ENCODE assay signal across 29 cellular contexts in the genomic region with DNA sequence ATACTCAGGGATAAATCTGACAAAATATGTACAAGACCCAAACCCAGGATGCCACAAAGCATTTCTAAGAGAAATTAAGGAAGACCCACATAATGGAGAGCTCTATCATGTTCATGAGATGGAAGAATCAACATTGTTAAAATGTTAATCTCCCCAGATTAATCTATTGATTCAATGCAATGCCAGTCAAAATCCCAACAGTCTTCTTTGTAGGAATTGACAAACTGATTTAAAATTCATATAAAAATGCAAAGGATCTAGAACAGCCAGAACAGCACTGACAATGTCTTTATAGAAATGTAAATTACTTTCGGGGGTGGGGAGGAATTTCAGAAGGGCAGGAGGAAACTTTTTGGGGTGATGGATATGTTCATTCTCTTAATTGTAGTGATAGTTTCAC.
"Had no signal": no experiment of that assay in that cellular context is flagged by ENCODE, and none has a peak within 500 bp of the region (broad histone marks: within the 10 kb centered on the region; RNA-seq: fewer than 3 reads in every experiment).

No MANE protein-coding gene starts in this region.

- H3K4me3 Mint-ChIP-seq: natural killer cell; nephron; neural progenitor cell; stimulated activated effector memory CD8-positive, alpha-beta T cell treated with anti-CD3 and anti-CD28 coated beads, Interleukin-12 subunit alpha, Interleukin-12 subunit beta, amount 100 ng/mL, for 72 hours; stimulated activated naive B cell treated with anti-CD40 and anti-IgM and Interleukin-4, amounts not matched to agents 10 μg/mL and 1 μg/mL and 100 μg/mL, for 72 hours; stimulated activated naive CD8-positive, alpha-beta T cell treated with anti-CD3 and anti-CD28 coated beads, Interleukin-15, amount 100 ng/mL, for 72 hours; type B pancreatic cell had no signal

- FAIRE-seq: small intestine had no signal

- H3K4me1 Mint-ChIP-seq: natural killer cell; stimulated activated effector memory CD8-positive, alpha-beta T cell treated with anti-CD3 and anti-CD28 coated beads, Interleukin-12 subunit alpha, Interleukin-12 subunit beta, amount 100 ng/mL, for 72 hours; stimulated activated naive B cell treated with anti-CD40 and anti-IgM and Interleukin-4, amounts not matched to agents 10 μg/mL and 1 μg/mL and 100 μg/mL, for 72 hours; stimulated activated naive CD8-positive, alpha-beta T cell treated with anti-CD3 and anti-CD28 coated beads, Interleukin-15, amount 100 ng/mL, for 72 hours had no signal

- H3K36me3 Mint-ChIP-seq: natural killer cell; neural progenitor cell; stimulated activated effector memory CD8-positive, alpha-beta T cell treated with anti-CD3 and anti-CD28 coated beads, Interleukin-12 subunit alpha, Interleukin-12 subunit beta, amount 100 ng/mL, for 72 hours; stimulated activated naive B cell treated with anti-CD40 and anti-IgM and Interleukin-4, amounts not matched to agents 10 μg/mL and 1 μg/mL and 100 μg/mL, for 72 hours; type B pancreatic cell had no signal

- H3K9me3 Mint-ChIP-seq: nephron, neural progenitor cell had no signal

- H3K27me3 ChIP-seq: neural progenitor cell, ovary, right lobe of liver, sigmoid colon, suprapubic skin, testis, tibial artery, upper lobe of right lung, uterus had no signal

- H3K27ac ChIP-seq: neural progenitor cell, ovary, parathyroid adenoma, psoas muscle, right lobe of liver, sigmoid colon, suprapubic skin, testis, tibial artery, transverse colon, upper lobe of right lung, uterus had no signal

- H3K4me3 ChIP-seq: neural progenitor cell, ovary, psoas muscle, right lobe of liver, sigmoid colon, suprapubic skin, testis, tibial artery, transverse colon, upper lobe of right lung, uterus had no signal

- H3K36me3 ChIP-seq: neural progenitor cell, ovary, right lobe of liver, sigmoid colon, suprapubic skin, tibial artery, transverse colon, upper lobe of right lung, uterus had no signal

- H3K27ac Mint-ChIP-seq: natural killer cell; nephron; neural progenitor cell; progenitor cell of endocrine pancreas; stimulated activated effector memory CD8-positive, alpha-beta T cell treated with anti-CD3 and anti-CD28 coated beads, Interleukin-12 subunit alpha, Interleukin-12 subunit beta, amount 100 ng/mL, for 72 hours; stimulated activated naive B cell treated with anti-CD40 and anti-IgM and Interleukin-4, amounts not matched to agents 10 μg/mL and 1 μg/mL and 100 μg/mL, for 72 hours; stimulated activated naive CD8-positive, alpha-beta T cell treated with anti-CD3 and anti-CD28 coated beads, Interleukin-15, amount 100 ng/mL, for 72 hours; type B pancreatic cell had no signal

- H3K9me3 ChIP-seq: ovary, psoas muscle, right lobe of liver, sigmoid colon, suprapubic skin, testis, tibial artery, transverse colon, upper lobe of right lung, uterus had no signal

- H3K9ac ChIP-seq: neural progenitor cell, parathyroid adenoma had no signal

- H3K79me2 ChIP-seq: parathyroid adenoma had no signal

- DNase-seq: natural killer cell; occipital lobe; ovary; posterior cingulate gyrus; psoas muscle; right cardiac atrium; right lobe of liver; sigmoid colon; small intestine; stimulated activated CD4-positive, alpha-beta T cell treated with anti-CD3 and anti-CD28 coated beads, Interleukin-15, amount 100 ng/mL, for 24 hours; stimulated activated CD4-positive, alpha-beta T cell treated with anti-CD3 and anti-CD28 coated beads, Interleukin-2, amount 100 ng/mL, for 24 hours; stimulated activated CD4-positive, alpha-beta T cell treated with anti-CD3 and anti-CD28 coated beads, Interleukin-2, amount 100 ng/mL, for 48 hours; stimulated activated CD4-positive, alpha-beta T cell treated with anti-CD3 and anti-CD28 coated beads, Interleukin-4, amount 100 ng/mL, for 24 hours; stimulated activated naive B cell treated with anti-CD40 and anti-IgM and Interleukin-4, amounts not matched to agents 10 μg/mL and 1 μg/mL and 100 μg/mL, for 72 hours; stimulated activated naive CD4-positive, alpha-beta T cell treated with Interleukin-2 at 50 U/mL for 16 hours; stimulated activated naive CD8-positive, alpha-beta T cell treated with anti-CD3 and anti-CD28 coated beads, Interleukin-15, amount 100 ng/mL, for 72 hours; substantia nigra; testis; tibial artery; transverse colon; upper lobe of right lung; uterus had no signal

- H3K27me3 Mint-ChIP-seq: stimulated activated naive CD8-positive, alpha-beta T cell treated with anti-CD3 and anti-CD28 coated beads, Interleukin-15, amount 100 ng/mL, for 72 hours; type B pancreatic cell had no signal

- H3K4me1 ChIP-seq: parathyroid adenoma, psoas muscle, right lobe of liver, suprapubic skin, testis, tibial artery, transverse colon, upper lobe of right lung, uterus had no signal

- H3K4me2 ChIP-seq: neural progenitor cell had no signal

- ATAC-seq: natural killer cell; psoas muscle; right cardiac atrium; right lobe of liver; stimulated activated effector memory CD8-positive, alpha-beta T cell treated with anti-CD3 and anti-CD28 coated beads, Interleukin-12 subunit alpha, Interleukin-12 subunit beta, amount 100 ng/mL, for 72 hours; stimulated activated naive B cell treated with anti-CD40 and anti-IgM and Interleukin-4, amounts not matched to agents 10 μg/mL and 1 μg/mL and 100 μg/mL, for 72 hours; stimulated activated naive CD8-positive, alpha-beta T cell treated with anti-CD3 and anti-CD28 coated beads, Interleukin-15, amount 100 ng/mL, for 72 hours; upper lobe of right lung had no signal

- H2AFZ ChIP-seq: neural progenitor cell, parathyroid adenoma had no signal
